In the genomic region with DNA sequence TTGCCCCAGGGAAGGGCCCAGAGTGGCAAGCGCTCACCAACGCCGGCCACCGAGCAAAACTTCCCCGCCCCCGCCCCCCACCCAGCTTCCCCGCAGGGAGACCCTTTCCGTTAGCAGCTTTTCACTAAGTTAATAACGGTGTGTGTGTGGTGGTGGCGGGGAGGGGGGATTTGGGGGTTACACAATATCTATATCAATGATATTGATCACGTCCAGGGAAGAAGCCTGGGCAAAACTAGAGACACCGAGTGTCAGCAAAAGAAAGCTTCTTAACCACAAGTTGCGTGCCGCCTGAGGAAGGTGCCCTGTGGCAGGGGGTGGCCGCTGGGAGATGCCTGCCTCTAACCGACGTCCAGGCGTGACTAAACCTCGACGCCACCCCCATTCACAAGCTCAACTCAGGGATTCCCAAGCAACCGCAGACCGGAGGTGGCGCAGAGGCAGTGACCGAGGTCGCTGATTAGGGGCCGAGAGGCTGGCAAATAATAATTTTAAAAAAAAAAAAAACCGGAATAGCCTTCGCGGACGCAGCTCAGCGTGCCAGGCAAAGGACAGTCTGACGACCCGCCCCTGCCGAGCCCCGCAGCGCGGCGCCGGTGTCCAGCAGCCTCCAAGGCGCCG, we compare ENCODE assay signal across 9 cellular contexts.
A peak's percentile ranks its signal among the peaks of the same experiment; 100 is the strongest.
DNase-seq lines count a peak whose midpoint lies in the region; ATAC-seq and TF ChIP-seq lines count a peak whose summit lies in the region.
"Had no signal": no experiment of that assay in that cellular context is flagged by ENCODE, and none has a peak within 500 bp of the region (broad histone marks: within the 10 kb centered on the region; RNA-seq: fewer than 3 reads in every experiment).

No MANE protein-coding gene starts in this region.

- no peaks in the 10 kb centered on the region for H3K9me3 Mint-ChIP-seq in nephron progenitor cell

- H3K36me3 Mint-ChIP-seq in nephron progenitor cell (ENCODE audit: low read depth), result no peaks in the 10 kb centered on the region

- peak overlapping the region; percentile 69 for H3K4me3 ChIP-seq in coronary artery
- H3K4me3 ChIP-seq: lung had no signal

- peaks cover 83% of the 10 kb centered on the region for H3K27me3 Mint-ChIP-seq in nephron progenitor cell (ENCODE audit: low read depth, poor library complexity)

- H3K4me3 Mint-ChIP-seq in nephron progenitor cell, result peak overlapping the region; percentile 78

- peak; percentile 45 for ATAC-seq in GM18498 (IDR thresholded peaks at IDR 0.05; ENCODE audit: unreplicated experiment)
- peak; percentile 24 for ATAC-seq in HG02884 (IDR thresholded peaks at IDR 0.05; ENCODE audit: unreplicated experiment)
- no peak for ATAC-seq in HG03520 (IDR thresholded peaks at IDR 0.05; ENCODE audit: unreplicated experiment)

- H3K4me1 Mint-ChIP-seq in nephron progenitor cell, result peaks cover 14% of the 10 kb centered on the region

- TF ChIP-seq CTCF in coronary artery (IDR thresholded peaks at IDR 0.05) (no peak), nephron progenitor cell (IDR thresholded peaks at IDR 0.05) (no peak)

- in situ Hi-C loops in ACHN (cut with HindIII; ENCODE audit: low pct_ligation_motif_present, low pct_unique_long_range_greater_than_20kb, low sequenced_read_pairs), result no loop called here

- no peak overlapping the region for H3K27ac Mint-ChIP-seq in nephron progenitor cell

- no peak overlapping the region for H3K27ac ChIP-seq in coronary artery

- DNase-seq in ACHN (peak; percentile 61), NCI-H748 treated with DMSO at 0.1 percent for 48 hours (lab: John Stamatoyannopoulos, UW) (peak; percentile 62), coronary artery (ENCODE audit: low spot score) (no peak), nephron progenitor cell (no peak)
- DNase-seq in activated effector memory CD4-positive, alpha-beta T cell treated with anti-CD3 and anti-CD28 coated beads, Interleukin-2, amount 50 U/mL, for 16 hours, result no peak

Comparison
In these comparisons a context has a peak if more than half of its experiments do, and no peak if none do; other contexts are left out.
1. DNase-seq: peak in ACHN (single experiment) and NCI-H748 treated with DMSO at 0.1 percent for 48 hours (single experiment); none in coronary artery (single experiment), nephron progenitor cell (single experiment) and activated effector memory CD4-positive, alpha-beta T cell treated with anti-CD3 and anti-CD28 coated beads, Interleukin-2, amount 50 U/mL, for 16 hours (single experiment).